In the genomic region with DNA sequence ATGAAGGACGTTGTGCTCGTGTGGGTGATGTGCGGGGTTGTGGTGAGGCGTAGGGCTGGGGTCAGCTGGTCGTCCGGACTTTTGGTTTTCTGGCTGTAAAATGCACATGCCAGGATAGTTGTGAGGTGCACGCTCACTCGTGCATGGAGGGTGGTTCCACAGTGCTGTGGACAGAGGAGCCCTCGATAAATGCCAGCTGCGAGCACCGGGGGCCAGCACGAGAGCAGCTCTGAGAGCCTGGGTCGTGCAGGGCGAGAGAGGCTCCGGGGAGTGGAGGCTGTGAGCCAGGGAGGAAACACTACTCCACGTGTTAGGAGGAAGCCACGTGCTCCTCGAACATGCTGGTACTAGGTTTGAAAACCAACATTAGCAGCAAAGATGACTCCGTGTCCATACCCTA, we compare ENCODE assay signal across 16 cellular contexts.
"Had no signal": no experiment of that assay in that cellular context is flagged by ENCODE, and none has a peak within 500 bp of the region (broad histone marks: within the 10 kb centered on the region; RNA-seq: fewer than 3 reads in every experiment).

No MANE protein-coding gene starts in this region.

- H3K36me3 Mint-ChIP-seq: activated CD4-positive, alpha-beta memory T cell treated with anti-CD3 and anti-CD28 coated beads for 36 hours; activated naive CD8-positive, alpha-beta T cell treated with anti-CD3 and anti-CD28 coated beads for 36 hours had no signal

- H3K27ac Mint-ChIP-seq: activated CD4-positive, alpha-beta memory T cell treated with anti-CD3 and anti-CD28 coated beads for 36 hours; activated naive CD8-positive, alpha-beta T cell treated with anti-CD3 and anti-CD28 coated beads for 36 hours; effector memory CD8-positive, alpha-beta T cell; nephron progenitor cell; T-helper 1 cell treated with Interleukin-12 subunit alpha and Interleukin-12 subunit beta and Interleukin-4 antibody, amounts not matched to agents 30 μg/mL and 1 μg/mL, for 36 hours had no signal

- H3K9me3 ChIP-seq: colonic mucosa had no signal

- H3K4me1 Mint-ChIP-seq: activated naive CD8-positive, alpha-beta T cell treated with anti-CD3 and anti-CD28 coated beads for 36 hours had no signal

- H3K9me3 Mint-ChIP-seq: activated naive CD8-positive, alpha-beta T cell treated with anti-CD3 and anti-CD28 coated beads for 36 hours; central memory CD8-positive, alpha-beta T cell; effector memory CD8-positive, alpha-beta T cell had no signal

- H3K4me1 ChIP-seq: breast epithelium, colonic mucosa had no signal

- H3K27ac ChIP-seq: breast epithelium, colonic mucosa, dorsolateral prefrontal cortex, tibial nerve had no signal

- H3K4me3 ChIP-seq: breast epithelium, colonic mucosa, tibial nerve had no signal

- H3K4me3 Mint-ChIP-seq: activated CD4-positive, alpha-beta memory T cell treated with anti-CD3 and anti-CD28 coated beads for 36 hours; activated naive CD8-positive, alpha-beta T cell treated with anti-CD3 and anti-CD28 coated beads for 36 hours; central memory CD8-positive, alpha-beta T cell; effector memory CD8-positive, alpha-beta T cell; nephron progenitor cell; T-helper 1 cell treated with Interleukin-12 subunit alpha and Interleukin-12 subunit beta and Interleukin-4 antibody, amounts not matched to agents 30 μg/mL and 1 μg/mL, for 36 hours had no signal

- DNase-seq: activated CD4-positive, alpha-beta memory T cell treated with anti-CD3 and anti-CD28 coated beads for 36 hours; activated CD4-positive, alpha-beta T cell treated with anti-CD3 and anti-CD28 coated beads for 48 hours; activated naive CD4-positive, alpha-beta T cell treated with Interleukin-2 at 50 U/mL for 16 hours; activated naive CD8-positive, alpha-beta T cell treated with anti-CD3 and anti-CD28 coated beads for 36 hours; activated T-cell treated with anti-CD3 and anti-CD28 coated beads, Interleukin-2, amount 50 U/mL, for 48 hours; colonic mucosa; effector memory CD8-positive, alpha-beta T cell; nephron progenitor cell; stimulated activated CD4-positive, alpha-beta T cell treated with anti-CD3 and anti-CD28 coated beads, Interleukin-4, amount 100 ng/mL, for 1 hour; stimulated activated naive CD4-positive, alpha-beta T cell treated with Interleukin-2 at 50 U/mL for 16 hours; T1000 had no signal

- H3K27me3 ChIP-seq: breast epithelium, colonic mucosa, dorsolateral prefrontal cortex, tibial nerve had no signal

- H3K36me3 ChIP-seq: breast epithelium, colonic mucosa, tibial nerve had no signal

- ATAC-seq: effector memory CD8-positive, alpha-beta T cell had no signal
